22 cellular contexts compared by ENCODE assay signal in genomic region chr22:27175444-27175843, GRCh38.
DNase-seq lines count a peak whose midpoint lies in the region; ATAC-seq and TF ChIP-seq lines count a peak whose summit lies in the region.
"Had no signal": no experiment of that assay in that cellular context is flagged by ENCODE, and none has a peak within 500 bp of the region (broad histone marks: within the 10 kb centered on the region; RNA-seq: fewer than 3 reads in every experiment).

No MANE protein-coding gene starts in this region.

- TF ChIP-seq CTCF in VCaP (conservative IDR thresholded peaks at IDR 0.05) (no peak), endodermal cell (conservative IDR thresholded peaks at IDR 0.05) (no peak)

- H2BK120ac ChIP-seq in neuronal stem cell (ENCODE audit: low read depth, low read length), result no peak overlapping the region

- no peak overlapping the region for H3K4ac ChIP-seq in neuronal stem cell (ENCODE audit: low read length)

- H4K20me1 ChIP-seq in BLaER1, result no peaks in the 10 kb centered on the region

- peaks cover 59% of the 10 kb centered on the region for H3K27me3 Mint-ChIP-seq in endodermal cell (ENCODE audit: insufficient read depth)

- no peak for ATAC-seq in stimulated activated effector memory CD8-positive, alpha-beta T cell treated with anti-CD3 and anti-CD28 coated beads, Interleukin-12 subunit alpha, Interleukin-12 subunit beta, amount 100 ng/mL, for 72 hours
- no peak for ATAC-seq in GM19452 (IDR thresholded peaks at IDR 0.05; ENCODE audit: unreplicated experiment)

- no peaks in the 10 kb centered on the region for H3K9me3 Mint-ChIP-seq in endodermal cell
- no peaks in the 10 kb centered on the region for H3K9me3 Mint-ChIP-seq in stimulated activated effector memory CD8-positive, alpha-beta T cell treated with anti-CD3 and anti-CD28 coated beads, Interleukin-12 subunit alpha, Interleukin-12 subunit beta, amount 100 ng/mL, for 72 hours
- H3K9me3 Mint-ChIP-seq: CD4-positive, alpha-beta T cell had no signal

- no peaks in the 10 kb centered on the region for H3K36me3 ChIP-seq in BLaER1
- H3K36me3 ChIP-seq in endodermal cell (ENCODE audit: control insufficient read depth, insufficient read depth, low read length), result no peaks in the 10 kb centered on the region
- no peaks in the 10 kb centered on the region for H3K36me3 ChIP-seq in neuronal stem cell (replicated peaks in 1 of 2; ENCODE audit: control insufficient read depth in 2 of 2, insufficient read depth in 2 of 2, low read length in 2 of 2)
- H3K36me3 ChIP-seq: MG63, Peyer's patch had no signal

- no peak overlapping the region for H4K91ac ChIP-seq in neuronal stem cell (ENCODE audit: low read depth, low read length, poor library complexity)

- H3K4me3 Mint-ChIP-seq in endodermal cell, result no peak overlapping the region
- no peak overlapping the region for H3K4me3 Mint-ChIP-seq in stimulated activated effector memory CD8-positive, alpha-beta T cell treated with anti-CD3 and anti-CD28 coated beads, Interleukin-12 subunit alpha, Interleukin-12 subunit beta, amount 100 ng/mL, for 72 hours
- H3K4me3 Mint-ChIP-seq: B cell; CD4-positive, alpha-beta T cell had no signal

- no peaks in the 10 kb centered on the region for H3K27me3 ChIP-seq in BLaER1
- H3K27me3 ChIP-seq in endodermal cell (ENCODE audit: control insufficient read depth, insufficient read depth, low read length, poor library complexity, severe bottlenecking), result no peaks in the 10 kb centered on the region
- peaks cover 0 to 5% (median 0%) of the 10 kb centered on the region in 3 experiments for H3K27me3 ChIP-seq in neuronal stem cell (ENCODE audit: control insufficient read depth in 3 of 3, insufficient read depth in 3 of 3, low read depth in 1 of 3, low read length in 3 of 3)
- H3K27me3 ChIP-seq: MG63, Peyer's patch had no signal

- H3K4me2 ChIP-seq in BLaER1, result peak overlapping the region; percentile 68
- no peak overlapping the region for H3K4me2 ChIP-seq in neuronal stem cell (ENCODE audit: insufficient read depth, low read length, poor library complexity, severe bottlenecking)

- H3K79me1 ChIP-seq in neuronal stem cell (ENCODE audit: low read depth, low read length), result no peaks in the 10 kb centered on the region

- 50 to 63% methylated on average over 8 of the region's 8 CpGs for WGBS in endodermal cell (ENCODE audit: insufficient coverage in 1 of 2, insufficient read length in 1 of 2), 2 experiments
- WGBS in neuronal stem cell (ENCODE audit: extremely low coverage in 2 of 2, insufficient read length in 2 of 2, insufficient replicate concordance in 1 of 2), 2 donors, result no CpG with 5 or more reads among the region's 8 CpGs

- no peak overlapping the region for H3K23ac ChIP-seq in neuronal stem cell (ENCODE audit: low read depth, low read length, poor library complexity)

- H2AFZ ChIP-seq in neuronal stem cell (ENCODE audit: low read length), result no peak overlapping the region
- H2AFZ ChIP-seq: GM23248 had no signal

- no peak overlapping the region for H3K4me3 ChIP-seq in BLaER1
- no peak overlapping the region for H3K4me3 ChIP-seq in endodermal cell (ENCODE audit: low read length)
- no peak overlapping the region for H3K4me3 ChIP-seq in neuronal stem cell (ENCODE audit: low read length in 2 of 2)
- H3K4me3 ChIP-seq: GM23248, MG63, Peyer's patch had no signal

- no peaks in the 10 kb centered on the region for H3K36me3 Mint-ChIP-seq in endodermal cell (ENCODE audit: low read depth)
- no peaks in the 10 kb centered on the region for H3K36me3 Mint-ChIP-seq in stimulated activated effector memory CD8-positive, alpha-beta T cell treated with anti-CD3 and anti-CD28 coated beads, Interleukin-12 subunit alpha, Interleukin-12 subunit beta, amount 100 ng/mL, for 72 hours

- H3K9ac ChIP-seq in BLaER1 (no peak overlapping the region), endodermal cell (ENCODE audit: extremely low read depth, low read length, poor library complexity, severe bottlenecking) (no peak overlapping the region), neuronal stem cell (ENCODE audit: low read depth, low read length, poor library complexity) (no peak overlapping the region)
- H3K9ac ChIP-seq: GM23248 had no signal

- no peak overlapping the region for H4K8ac ChIP-seq in neuronal stem cell (ENCODE audit: low read depth, low read length)

- H2BK15ac ChIP-seq in neuronal stem cell (ENCODE audit: low read length), result no peak overlapping the region

- peaks cover 15% of the 10 kb centered on the region for H3K4me1 Mint-ChIP-seq in endodermal cell
- H3K4me1 Mint-ChIP-seq in stimulated activated effector memory CD8-positive, alpha-beta T cell treated with anti-CD3 and anti-CD28 coated beads, Interleukin-12 subunit alpha, Interleukin-12 subunit beta, amount 100 ng/mL, for 72 hours, result no peaks in the 10 kb centered on the region
- H3K4me1 Mint-ChIP-seq: B cell had no signal

- H2AK5ac ChIP-seq in neuronal stem cell (ENCODE audit: low read depth, low read length), result no peak overlapping the region

- H2BK5ac ChIP-seq in neuronal stem cell (ENCODE audit: low read length), result no peak overlapping the region

- no peak overlapping the region for H2BK12ac ChIP-seq in neuronal stem cell (ENCODE audit: low read length)

- H3K9me3 ChIP-seq in BLaER1 (no peaks in the 10 kb centered on the region), endodermal cell (ENCODE audit: control insufficient read depth, low read length) (no peaks in the 10 kb centered on the region), neuronal stem cell (replicated peaks in 1 of 2; ENCODE audit: control insufficient read depth in 2 of 2, insufficient read depth in 1 of 2, low read depth in 1 of 2, low read length in 2 of 2) (no peaks in the 10 kb centered on the region)
- H3K9me3 ChIP-seq: Caco-2, MG63, Peyer's patch had no signal

- DNase-seq in endodermal cell, result peak; percentile 59
- no peak for DNase-seq in neuronal stem cell (ENCODE audit: low spot score)
- no peak for DNase-seq in DMS53 treated with DMSO at 0.1 percent for 48 hours (lab: John Stamatoyannopoulos, UW; ENCODE audit: unreplicated experiment)
- DNase-seq in stimulated activated effector memory CD8-positive, alpha-beta T cell treated with anti-CD3 and anti-CD28 coated beads, Interleukin-12 subunit alpha, Interleukin-12 subunit beta, amount 100 ng/mL, for 72 hours (ENCODE audit: low spot score in 2 of 2), result no peak
- no peak for DNase-seq in occipital lobe (lab: John Stamatoyannopoulos, UW)
- DNase-seq: 8988T; Caco-2; CD4-positive, alpha-beta T cell; GDM1; GM23248; Kasumi-1; MG63; NCI-H1048; NCI-H1436; NCI-H2029; NCI-H2171; NCI-H69; Peyer's patch had no signal

- H3K18ac ChIP-seq in neuronal stem cell (ENCODE audit: low read length), result peak overlapping the region; percentile 41

- H3K27ac ChIP-seq in BLaER1, result no peak overlapping the region
- peak overlapping the region; percentile 13; the same call in 1 of the 2 replicates for H3K27ac ChIP-seq in VCaP
- H3K27ac ChIP-seq in endodermal cell (ENCODE audit: low read depth, low read length), result no peak overlapping the region
- no peak overlapping the region for H3K27ac ChIP-seq in neuronal stem cell (replicated peaks; ENCODE audit: low read length)
- H3K27ac ChIP-seq: GM23248, Peyer's patch had no signal

- no peak overlapping the region for H3K14ac ChIP-seq in neuronal stem cell (ENCODE audit: low read length)

- no peak overlapping the region for H3K27ac Mint-ChIP-seq in endodermal cell
- no peak overlapping the region for H3K27ac Mint-ChIP-seq in stimulated activated effector memory CD8-positive, alpha-beta T cell treated with anti-CD3 and anti-CD28 coated beads, Interleukin-12 subunit alpha, Interleukin-12 subunit beta, amount 100 ng/mL, for 72 hours
- H3K27ac Mint-ChIP-seq: B cell; CD4-positive, alpha-beta T cell had no signal

- H3K4me1 ChIP-seq in BLaER1 (peaks cover 28% of the 10 kb centered on the region), endodermal cell (ENCODE audit: control insufficient read depth, insufficient read depth, low read length) (no peaks in the 10 kb centered on the region), neuronal stem cell (ENCODE audit: control insufficient read depth in 2 of 2, insufficient read depth in 1 of 2, low read depth in 1 of 2, low read length in 2 of 2) (peaks cover 7 to 8% of the 10 kb centered on the region in 2 donors)
- H3K4me1 ChIP-seq: Caco-2, Peyer's patch had no signal
